27 cellular contexts compared by ENCODE assay signal in genomic region chr6:17315262-17315661, GRCh38. TPM values are rescaled to one million over a fixed set of nuclear protein-coding genes. Genes with fewer than 3 reads are reported as not detected.
"Had no signal": no experiment of that assay in that cellular context is flagged by ENCODE, and none has a peak within 500 bp of the region (broad histone marks: within the 10 kb centered on the region; RNA-seq: fewer than 3 reads in every experiment).

No MANE protein-coding gene starts in this region.

- FAIRE-seq: pancreas, small intestine, urothelium cell line had no signal

- H3K4me1 Mint-ChIP-seq: naive thymus-derived CD4-positive, alpha-beta T cell; stimulated activated effector memory CD8-positive, alpha-beta T cell treated with anti-CD3 and anti-CD28 coated beads, Interleukin-12 subunit alpha, Interleukin-12 subunit beta, amount 100 ng/mL, for 72 hours; stimulated activated naive B cell treated with anti-CD40 and anti-IgM and Interleukin-4, amounts not matched to agents 10 μg/mL and 1 μg/mL and 100 μg/mL, for 72 hours had no signal

- H3K36me3 ChIP-seq: neutrophil, pancreas, prostate gland, stomach, thoracic aorta, thyroid gland, tibial nerve, upper lobe of left lung, vagina had no signal

- H3K27ac Mint-ChIP-seq: naive thymus-derived CD4-positive, alpha-beta T cell; natural killer cell treated with Interleukin-12 subunit alpha and Interleukin-12 subunit beta and Interleukin-15 and Interleukin-18, amount 100 ng/mL, for 72 hours; nephron progenitor cell; stimulated activated effector memory CD8-positive, alpha-beta T cell treated with anti-CD3 and anti-CD28 coated beads, Interleukin-12 subunit alpha, Interleukin-12 subunit beta, amount 100 ng/mL, for 72 hours; stimulated activated naive B cell treated with anti-CD40 and anti-IgM and Interleukin-4, amounts not matched to agents 10 μg/mL and 1 μg/mL and 100 μg/mL, for 72 hours; stimulated activated naive CD8-positive, alpha-beta T cell treated with anti-CD3 and anti-CD28 coated beads, Interleukin-15, Interleukin-2, amounts not matched to agents 100 ng/mL and 50 ng/mL, for 24 hours had no signal

- H3K4me3 ChIP-seq: pancreas, prostate gland, stomach, thoracic aorta, thyroid gland, tibial nerve, upper lobe of left lung, vagina had no signal

- H3K4me3 Mint-ChIP-seq: naive thymus-derived CD4-positive, alpha-beta T cell; natural killer cell treated with Interleukin-12 subunit alpha and Interleukin-12 subunit beta and Interleukin-15 and Interleukin-18, amount 100 ng/mL, for 72 hours; nephron progenitor cell; neural crest cell; stimulated activated effector memory CD8-positive, alpha-beta T cell treated with anti-CD3 and anti-CD28 coated beads, Interleukin-12 subunit alpha, Interleukin-12 subunit beta, amount 100 ng/mL, for 72 hours; stimulated activated naive B cell treated with anti-CD40 and anti-IgM and Interleukin-4, amounts not matched to agents 10 μg/mL and 1 μg/mL and 100 μg/mL, for 72 hours; stimulated activated naive CD8-positive, alpha-beta T cell treated with anti-CD3 and anti-CD28 coated beads, Interleukin-15, Interleukin-2, amounts not matched to agents 100 ng/mL and 50 ng/mL, for 24 hours had no signal

- ATAC-seq: naive thymus-derived CD4-positive, alpha-beta T cell; natural killer cell treated with Interleukin-12 subunit alpha and Interleukin-12 subunit beta and Interleukin-15 and Interleukin-18, amount 100 ng/mL, for 72 hours; pancreas; right cardiac atrium; sciatic nerve; stimulated activated effector memory CD8-positive, alpha-beta T cell treated with anti-CD3 and anti-CD28 coated beads, Interleukin-12 subunit alpha, Interleukin-12 subunit beta, amount 100 ng/mL, for 72 hours; stimulated activated naive B cell treated with anti-CD40 and anti-IgM and Interleukin-4, amounts not matched to agents 10 μg/mL and 1 μg/mL and 100 μg/mL, for 72 hours had no signal

- H3K9me3 Mint-ChIP-seq: natural killer cell treated with Interleukin-12 subunit alpha and Interleukin-12 subunit beta and Interleukin-15 and Interleukin-18, amount 100 ng/mL, for 72 hours; neural crest cell; stimulated activated effector memory CD8-positive, alpha-beta T cell treated with anti-CD3 and anti-CD28 coated beads, Interleukin-12 subunit alpha, Interleukin-12 subunit beta, amount 100 ng/mL, for 72 hours had no signal

- H3K4me1 ChIP-seq: prostate gland, stomach, thyroid gland, tibial nerve, upper lobe of left lung, vagina had no signal

- DNase-seq: naive thymus-derived CD4-positive, alpha-beta T cell; nephron progenitor cell; nucleus accumbens; pancreas; right cardiac atrium; small intestine; stimulated activated CD4-positive, alpha-beta T cell treated with anti-CD3 and anti-CD28 coated beads, Interleukin-15, amount 100 ng/mL, for 24 hours; stimulated activated CD4-positive, alpha-beta T cell treated with anti-CD3 and anti-CD28 coated beads, Interleukin-2, amount 100 ng/mL, for 24 hours; stimulated activated CD4-positive, alpha-beta T cell treated with anti-CD3 and anti-CD28 coated beads, Interleukin-2, amount 100 ng/mL, for 48 hours; stimulated activated CD4-positive, alpha-beta T cell treated with anti-CD3 and anti-CD28 coated beads, Interleukin-4, amount 100 ng/mL, for 24 hours; stimulated activated naive B cell treated with anti-CD40 and anti-IgM and Interleukin-4, amounts not matched to agents 10 μg/mL and 1 μg/mL and 100 μg/mL, for 72 hours; stimulated activated naive CD4-positive, alpha-beta T cell treated with Interleukin-2 at 50 U/mL for 16 hours; stomach; thyroid gland; trophoblast cell; upper lobe of left lung had no signal

- H3K27me3 ChIP-seq: neutrophil, pancreas, stomach, thyroid gland, tibial nerve, upper lobe of left lung, vagina had no signal

- H3K27ac ChIP-seq: neutrophil, pancreas, prostate gland, stomach, thoracic aorta, thyroid gland, tibial nerve, upper lobe of left lung, vagina had no signal

- H3K27me3 Mint-ChIP-seq: stimulated activated naive CD8-positive, alpha-beta T cell treated with anti-CD3 and anti-CD28 coated beads, Interleukin-15, Interleukin-2, amounts not matched to agents 100 ng/mL and 50 ng/mL, for 24 hours had no signal

- H3K36me3 Mint-ChIP-seq: natural killer cell treated with Interleukin-12 subunit alpha and Interleukin-12 subunit beta and Interleukin-15 and Interleukin-18, amount 100 ng/mL, for 72 hours; stimulated activated effector memory CD8-positive, alpha-beta T cell treated with anti-CD3 and anti-CD28 coated beads, Interleukin-12 subunit alpha, Interleukin-12 subunit beta, amount 100 ng/mL, for 72 hours; stimulated activated naive B cell treated with anti-CD40 and anti-IgM and Interleukin-4, amounts not matched to agents 10 μg/mL and 1 μg/mL and 100 μg/mL, for 72 hours had no signal

- H3K9me3 ChIP-seq: neutrophil, pancreas, prostate gland, stomach, thoracic aorta, thyroid gland, tibial nerve, upper lobe of left lung, vagina had no signal

RNA-seq across cellular contexts. Expression of gene RBM24, which starts 34.1 kb away (rescaled TPM):
- total RNA-seq: naive thymus-derived CD4-positive, alpha-beta T cell; natural killer cell treated with Interleukin-12 subunit alpha and Interleukin-12 subunit beta and Interleukin-15 and Interleukin-18, amount 100 ng/mL, for 72 hours had no signal
- polyA plus RNA-seq: naive thymus-derived CD4-positive, alpha-beta T cell had no signal
